ENCODE assay signal across 20 cellular contexts in genomic region chr21:34762761-34763160, GRCh38.
DNase-seq lines count a peak whose midpoint lies in the region; ATAC-seq and TF ChIP-seq lines count a peak whose summit lies in the region.
"Had no signal": no experiment of that assay in that cellular context is flagged by ENCODE, and none has a peak within 500 bp of the region (broad histone marks: within the 10 kb centered on the region; RNA-seq: fewer than 3 reads in every experiment).

No MANE protein-coding gene starts in this region.

- H3K36me3 Mint-ChIP-seq in HFFc6 (ENCODE audit: low read depth) (0 out of 2 replicates have a peak, but pooled peaks cover 6% of the 10 kb centered on the region), chondrocyte (ENCODE audit: low read depth) (no peaks in the 10 kb centered on the region)
- no peaks in the 10 kb centered on the region for H3K36me3 Mint-ChIP-seq in activated T-cell treated with anti-CD3 and anti-CD28 coated beads, Interleukin-2, amount 50 U/mL, for 4 hours (ENCODE audit: insufficient read depth)
- peaks cover 0 to 5% (median 0%) of the 10 kb centered on the region in 5 donors for H3K36me3 Mint-ChIP-seq in naive thymus-derived CD4-positive, alpha-beta T cell
- H3K36me3 Mint-ChIP-seq: activated naive CD4-positive, alpha-beta T cell treated with anti-CD3 and anti-CD28 coated beads, Interleukin-2, amount 50 U/mL, for 72 hours; natural killer cell treated with Interleukin-12 subunit alpha and Interleukin-12 subunit beta and Interleukin-15 and Interleukin-18, amount 100 ng/mL, for 72 hours had no signal

- no peak overlapping the region for H2BK12ac ChIP-seq in mesenchymal stem cell (ENCODE audit: low read length in 2 of 2)

- H3K9me3 Mint-ChIP-seq in HFFc6 (peaks cover 4% of the 10 kb centered on the region; the same call in 1 of the 2 replicates), chondrocyte (ENCODE audit: low read depth) (no peaks in the 10 kb centered on the region)
- H3K9me3 Mint-ChIP-seq in activated T-cell treated with anti-CD3 and anti-CD28 coated beads, Interleukin-2, amount 50 U/mL, for 4 hours: peaks cover 6% of the 10 kb centered on the region
- peaks cover 0 to 2% (median 0%) of the 10 kb centered on the region in 11 donors for H3K9me3 Mint-ChIP-seq in naive thymus-derived CD4-positive, alpha-beta T cell
- H3K9me3 Mint-ChIP-seq: activated naive CD4-positive, alpha-beta T cell treated with anti-CD3 and anti-CD28 coated beads, Interleukin-2, amount 50 U/mL, for 72 hours; effector memory CD8-positive, alpha-beta T cell had no signal

- no peak overlapping the region for H3K14ac ChIP-seq in mesenchymal stem cell (ENCODE audit: low read length in 2 of 2)

- no peak overlapping the region for H3K4me3 ChIP-seq in AG10803 (ENCODE audit: low read length)
- H3K4me3 ChIP-seq in mesenchymal stem cell (ENCODE audit: insufficient read depth in 1 of 2, low read depth in 1 of 2, low read length in 2 of 2): no peak overlapping the region
- no peak overlapping the region for H3K4me3 ChIP-seq in naive thymus-derived CD4-positive, alpha-beta T cell (ENCODE audit: low read length)
- H3K4me3 ChIP-seq: lung, psoas muscle had no signal

- peak overlapping the region; percentile 42 for H3K27ac ChIP-seq in mesenchymal stem cell (ENCODE audit: low read length, poor library complexity, severe bottlenecking)
- no peak overlapping the region for H3K27ac ChIP-seq in naive thymus-derived CD4-positive, alpha-beta T cell (ENCODE audit: low read depth, low read length)
- H3K27ac ChIP-seq: psoas muscle had no signal

- no peak overlapping the region for H3K4me2 ChIP-seq in mesenchymal stem cell (ENCODE audit: low read length, poor library complexity, severe bottlenecking)

- no peak overlapping the region for H2BK120ac ChIP-seq in mesenchymal stem cell (ENCODE audit: low read depth, low read length)

- POLR2A ChIA-PET in naive thymus-derived CD4-positive, alpha-beta T cell (lab: Charles Lee): no interaction called here

- no peak overlapping the region for H3K4ac ChIP-seq in mesenchymal stem cell (ENCODE audit: low read depth in 1 of 2, low read length in 2 of 2)

- H3K9me3 ChIP-seq in mesenchymal stem cell (ENCODE audit: control insufficient read depth, low read length): no peaks in the 10 kb centered on the region
- no peaks in the 10 kb centered on the region for H3K9me3 ChIP-seq in naive thymus-derived CD4-positive, alpha-beta T cell (ENCODE audit: control insufficient read depth in 2 of 3, low read length in 3 of 3)
- H3K9me3 ChIP-seq: Caco-2, psoas muscle had no signal

- H3K27ac Mint-ChIP-seq in HFFc6 (no peak overlapping the region), chondrocyte (ENCODE audit: unreplicated experiment) (peak overlapping the region; percentile 17)
- H3K27ac Mint-ChIP-seq in naive thymus-derived CD4-positive, alpha-beta T cell: no peak overlapping the region
- H3K27ac Mint-ChIP-seq: activated CD4-positive, alpha-beta T cell treated with anti-CD3 and anti-CD28 coated beads, Interleukin-2, amount 10 ng/mL, durations not matched to agents 24 days and 14 days; activated naive CD4-positive, alpha-beta T cell treated with anti-CD3 and anti-CD28 coated beads, Interleukin-2, amount 50 U/mL, for 72 hours; natural killer cell treated with Interleukin-12 subunit alpha and Interleukin-12 subunit beta and Interleukin-15 and Interleukin-18, amount 100 ng/mL, for 72 hours; stimulated activated naive CD8-positive, alpha-beta T cell treated with anti-CD3 and anti-CD28 coated beads, Interleukin-15, amount 100 ng/mL, for 72 hours had no signal

- no peaks in the 10 kb centered on the region for H3K27me3 ChIP-seq in mesenchymal stem cell (ENCODE audit: control insufficient read depth in 1 of 2, insufficient read depth in 1 of 2, low read length in 2 of 2)
- no peaks in the 10 kb centered on the region for H3K27me3 ChIP-seq in naive thymus-derived CD4-positive, alpha-beta T cell (ENCODE audit: control insufficient read depth in 2 of 2, insufficient read depth in 2 of 2, low read length in 2 of 2)

- H4K8ac ChIP-seq in mesenchymal stem cell (ENCODE audit: low read length): no peak overlapping the region

- no peak overlapping the region for H2BK5ac ChIP-seq in mesenchymal stem cell (ENCODE audit: low read depth, low read length, poor library complexity, severe bottlenecking)

- no peak overlapping the region for H3K9ac ChIP-seq in mesenchymal stem cell (ENCODE audit: low read length)

- TF ChIP-seq CTCF in AG10803 (conservative IDR thresholded peaks at IDR 0.05; ENCODE audit: low read length) (peak; percentile 48), HFFc6 (IDR thresholded peaks at IDR 0.05) (peak; percentile 50), chondrocyte (IDR thresholded peaks at IDR 0.05) (peak; percentile 39)

- no peak overlapping the region for H4K91ac ChIP-seq in mesenchymal stem cell (ENCODE audit: low read length)

- H2BK15ac ChIP-seq in mesenchymal stem cell (ENCODE audit: low read depth, poor library complexity, severe bottlenecking): no peak overlapping the region

- H3K4me1 Mint-ChIP-seq in HFFc6 (ENCODE audit: low read depth) (no peaks in the 10 kb centered on the region), chondrocyte (ENCODE audit: low read depth) (no peaks in the 10 kb centered on the region)
- H3K4me1 Mint-ChIP-seq in activated T-cell treated with anti-CD3 and anti-CD28 coated beads, Interleukin-2, amount 50 U/mL, for 4 hours (ENCODE audit: low read depth): no peaks in the 10 kb centered on the region
- H3K4me1 Mint-ChIP-seq in naive thymus-derived CD4-positive, alpha-beta T cell: no peaks in the 10 kb centered on the region
- H3K4me1 Mint-ChIP-seq: activated CD4-positive, alpha-beta T cell treated with anti-CD3 and anti-CD28 coated beads, Interleukin-2, amount 10 ng/mL, durations not matched to agents 24 days and 14 days; stimulated activated naive CD8-positive, alpha-beta T cell treated with anti-CD3 and anti-CD28 coated beads, Interleukin-15, amount 100 ng/mL, for 72 hours had no signal

- no peak overlapping the region for H2AK5ac ChIP-seq in mesenchymal stem cell (ENCODE audit: low read length, severe bottlenecking)

- no peak overlapping the region for H3K18ac ChIP-seq in mesenchymal stem cell (ENCODE audit: low read depth in 1 of 2, low read length in 2 of 2)

- no peak overlapping the region for H3K23ac ChIP-seq in mesenchymal stem cell (ENCODE audit: low read length in 2 of 2)

- H3K4me1 ChIP-seq in mesenchymal stem cell (ENCODE audit: control insufficient read depth, insufficient read depth, low read depth, low read length): peaks cover 2% of the 10 kb centered on the region
- H3K4me1 ChIP-seq in naive thymus-derived CD4-positive, alpha-beta T cell (ENCODE audit: control insufficient read depth in 2 of 2, insufficient read depth in 2 of 2, low read length in 2 of 2): no peaks in the 10 kb centered on the region
- H3K4me1 ChIP-seq: Caco-2, psoas muscle had no signal

- intact Hi-C loops in naive thymus-derived CD4-positive, alpha-beta T cell (cut with micrococcal nuclease): no loop called here

- H3K4me3 Mint-ChIP-seq in HFFc6 (no peak overlapping the region), chondrocyte (ENCODE audit: unreplicated experiment) (no peak overlapping the region)
- H3K4me3 Mint-ChIP-seq in activated T-cell treated with anti-CD3 and anti-CD28 coated beads, Interleukin-2, amount 50 U/mL, for 4 hours: no peak overlapping the region
- no peak overlapping the region for H3K4me3 Mint-ChIP-seq in naive thymus-derived CD4-positive, alpha-beta T cell
- H3K4me3 Mint-ChIP-seq: activated CD4-positive, alpha-beta T cell treated with anti-CD3 and anti-CD28 coated beads, Interleukin-2, amount 10 ng/mL, durations not matched to agents 24 days and 14 days; effector memory CD8-positive, alpha-beta T cell; natural killer cell treated with Interleukin-12 subunit alpha and Interleukin-12 subunit beta and Interleukin-15 and Interleukin-18, amount 100 ng/mL, for 72 hours; stimulated activated naive CD8-positive, alpha-beta T cell treated with anti-CD3 and anti-CD28 coated beads, Interleukin-15, amount 100 ng/mL, for 72 hours had no signal

- no peaks in the 10 kb centered on the region for H3K36me3 ChIP-seq in mesenchymal stem cell (ENCODE audit: control insufficient read depth in 1 of 2, insufficient read depth in 2 of 2, low read depth in 1 of 2, low read length in 2 of 2)
- no peaks in the 10 kb centered on the region for H3K36me3 ChIP-seq in naive thymus-derived CD4-positive, alpha-beta T cell (ENCODE audit: control insufficient read depth in 2 of 3, insufficient read depth in 3 of 3, low read length in 3 of 3)

- no peak for ATAC-seq in activated T-cell treated with anti-CD3 and anti-CD28 coated beads, Interleukin-2, amount 50 U/mL, for 4 hours
- ATAC-seq in naive thymus-derived CD4-positive, alpha-beta T cell: no peak
- no peak for ATAC-seq in GM18858 (IDR thresholded peaks at IDR 0.05; ENCODE audit: unreplicated experiment)
- ATAC-seq: activated naive CD4-positive, alpha-beta T cell treated with anti-CD3 and anti-CD28 coated beads, Interleukin-2, amount 50 U/mL, for 72 hours; effector memory CD8-positive, alpha-beta T cell; natural killer cell treated with Interleukin-12 subunit alpha and Interleukin-12 subunit beta and Interleukin-15 and Interleukin-18, amount 100 ng/mL, for 72 hours; stimulated activated naive CD8-positive, alpha-beta T cell treated with anti-CD3 and anti-CD28 coated beads, Interleukin-15, amount 100 ng/mL, for 72 hours had no signal

- CTCF ChIA-PET in naive thymus-derived CD4-positive, alpha-beta T cell (lab: Charles Lee): no interaction called here

- no peaks in the 10 kb centered on the region for H3K79me1 ChIP-seq in mesenchymal stem cell (replicated peaks; ENCODE audit: low read length, poor library complexity, severe bottlenecking)

- peaks cover 6% of the 10 kb centered on the region for H3K27me3 Mint-ChIP-seq in HFFc6 (ENCODE audit: insufficient read depth)
- no peaks in the 10 kb centered on the region for H3K27me3 Mint-ChIP-seq in chondrocyte (ENCODE audit: low read depth)
- H3K27me3 Mint-ChIP-seq in activated T-cell treated with anti-CD3 and anti-CD28 coated beads, Interleukin-2, amount 50 U/mL, for 4 hours (ENCODE audit: low read depth): no peaks in the 10 kb centered on the region
- peaks cover 0 to 11% (median 0%) of the 10 kb centered on the region in 5 donors for H3K27me3 Mint-ChIP-seq in naive thymus-derived CD4-positive, alpha-beta T cell
- H3K27me3 Mint-ChIP-seq: effector memory CD8-positive, alpha-beta T cell; natural killer cell treated with Interleukin-12 subunit alpha and Interleukin-12 subunit beta and Interleukin-15 and Interleukin-18, amount 100 ng/mL, for 72 hours; stimulated activated naive CD8-positive, alpha-beta T cell treated with anti-CD3 and anti-CD28 coated beads, Interleukin-15, amount 100 ng/mL, for 72 hours had no signal

- peak; percentile 90 for DNase-seq in AG10803 (ENCODE audit: low read depth)
- peak; percentile 31 for DNase-seq in HFFc6
- DNase-seq in chondrocyte (ENCODE audit: low spot score): no peak
- DNase-seq in mesenchymal stem cell: peak; percentile 48
- no peak for DNase-seq in activated T-cell treated with anti-CD3 and anti-CD28 coated beads, Interleukin-2, amount 50 U/mL, for 4 hours
- no peak for DNase-seq in NCI-H1930 (lab: John Stamatoyannopoulos, UW)
- no peak for DNase-seq in naive thymus-derived CD4-positive, alpha-beta T cell
- DNase-seq: activated CD4-positive, alpha-beta T cell treated with anti-CD3 and anti-CD28 coated beads, Interleukin-2, amount 10 ng/mL, durations not matched to agents 24 days and 14 days; activated T-cell treated with anti-CD3 and anti-CD28 coated beads, Interleukin-2, amount 50 U/mL, for 1 hour; Caco-2; effector memory CD8-positive, alpha-beta T cell; GF-D8; MV-4-11; psoas muscle; stimulated activated CD4-positive, alpha-beta T cell treated with anti-CD3 and anti-CD28 coated beads, Interleukin-15, amount 100 ng/mL, for 24 hours; stimulated activated naive CD8-positive, alpha-beta T cell treated with anti-CD3 and anti-CD28 coated beads, Interleukin-15, amount 100 ng/mL, for 72 hours had no signal

- H2AFZ ChIP-seq in mesenchymal stem cell (ENCODE audit: low read depth, low read length): no peak overlapping the region

Comparison
In these comparisons a context has a peak if more than half of its experiments do, and no peak if none do; other contexts are left out.
1. DNase-seq: peak in AG10803 (single experiment), HFFc6 (single experiment) and mesenchymal stem cell (single experiment); none in chondrocyte (single experiment), activated T-cell treated with anti-CD3 and anti-CD28 coated beads, Interleukin-2, amount 50 U/mL, for 4 hours (single experiment), NCI-H1930 (0 of 2) and naive thymus-derived CD4-positive, alpha-beta T cell (0 of 9).
2. Peak in every context shown above with its lines, with median percentiles within 50 percentile points of each other: CTCF ChIP-seq.